ENCODE assay signal across 10 cellular contexts in the genomic region with DNA sequence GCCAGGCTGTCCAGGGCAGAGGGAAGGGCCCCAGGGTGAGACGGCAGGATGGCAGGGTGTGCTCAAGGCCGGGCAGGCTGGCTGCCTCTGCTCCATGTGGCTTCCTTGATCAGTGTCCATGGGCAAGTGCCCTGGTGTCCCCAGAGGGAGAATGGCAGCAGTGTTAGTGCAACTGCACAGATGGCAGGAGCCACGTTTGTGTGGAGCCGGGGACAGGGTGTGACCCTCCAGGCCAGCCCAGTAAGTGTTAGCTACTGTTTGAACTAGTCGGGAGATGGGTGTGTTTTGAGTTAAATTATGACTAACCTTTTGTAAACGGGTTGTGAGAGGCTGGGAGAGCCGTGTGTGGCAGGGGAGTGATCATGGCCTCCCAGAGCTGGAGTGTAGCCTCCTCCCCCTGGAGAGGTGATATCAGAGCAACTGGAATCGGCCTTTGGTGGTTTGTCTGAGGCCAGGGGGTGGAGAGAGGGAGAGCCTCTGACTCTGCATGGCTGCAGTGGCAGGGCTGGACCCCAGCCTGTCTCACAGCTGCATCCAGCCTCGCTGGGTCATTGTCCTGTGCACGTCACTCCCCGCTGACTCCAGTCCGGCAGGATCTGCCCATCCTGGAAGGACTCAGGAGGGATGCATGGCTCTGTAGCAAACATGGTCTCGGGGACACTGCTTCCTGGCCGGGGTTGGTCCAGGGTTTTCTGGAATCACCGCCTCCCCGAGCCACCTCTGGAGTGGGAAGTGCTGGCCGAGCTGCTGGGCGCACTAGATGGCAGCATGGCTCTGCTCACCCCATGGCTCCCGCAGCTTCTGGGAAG. TPM values are rescaled to one million over a fixed set of nuclear protein-coding genes. Genes with fewer than 3 reads are reported as not detected.
DNase-seq lines count a peak whose midpoint lies in the region; ATAC-seq and TF ChIP-seq lines count a peak whose summit lies in the region.
"Had no signal": no experiment of that assay in that cellular context is flagged by ENCODE, and none has a peak within 500 bp of the region (broad histone marks: within the 10 kb centered on the region; RNA-seq: fewer than 3 reads in every experiment).

No MANE protein-coding gene starts in this region.

- DNase-seq in AG08395 (ENCODE audit: low spot score) (peak; percentile 67), HuH-7 (ENCODE audit: low spot score) (peak; percentile 39), lung (ENCODE audit: low spot score) (peak; percentile 38), UCSD-AML1 (lab: John Stamatoyannopoulos, UW; ENCODE audit: unreplicated experiment) (no peak), posterior vena cava (ENCODE audit: low spot score) (no peak)
- no peak for DNase-seq in stimulated activated naive CD8-positive, alpha-beta T cell treated with anti-CD3 and anti-CD28 coated beads, Interleukin-15, amount 100 ng/mL, for 72 hours
- DNase-seq: CD4-positive, alpha-beta T cell had no signal

- no peaks in the 10 kb centered on the region for H3K27me3 Mint-ChIP-seq in stimulated activated naive CD8-positive, alpha-beta T cell treated with anti-CD3 and anti-CD28 coated beads, Interleukin-15, amount 100 ng/mL, for 72 hours
- H3K27me3 Mint-ChIP-seq: CD4-positive, alpha-beta T cell had no signal

- H3K36me3 ChIP-seq in esophagus (ENCODE audit: control insufficient read depth in 2 of 2, insufficient read depth in 2 of 2, low read length in 1 of 2) = peaks cover 5 to 50% of the 10 kb centered on the region in 2 donors
- H3K36me3 ChIP-seq in lung (ENCODE audit: control insufficient read depth in 2 of 2, insufficient read depth in 2 of 2, low read length in 2 of 2) = peaks cover 0 to 14% of the 10 kb centered on the region in 2 donors

- no peaks in the 10 kb centered on the region for H3K9me3 Mint-ChIP-seq in stimulated activated naive CD8-positive, alpha-beta T cell treated with anti-CD3 and anti-CD28 coated beads, Interleukin-15, amount 100 ng/mL, for 72 hours
- H3K9me3 Mint-ChIP-seq: CD4-positive, alpha-beta T cell; dendritic cell treated with granulocyte-macrophage colony-stimulating factor and Interleukin-4, amounts not matched to agents 40 ng/mL and 50 ng/mL, for 4 days had no signal

- no peak overlapping the region for H3K27ac Mint-ChIP-seq in stimulated activated naive CD8-positive, alpha-beta T cell treated with anti-CD3 and anti-CD28 coated beads, Interleukin-15, amount 100 ng/mL, for 72 hours
- H3K27ac Mint-ChIP-seq: CD4-positive, alpha-beta T cell; dendritic cell treated with granulocyte-macrophage colony-stimulating factor and Interleukin-4, amounts not matched to agents 40 ng/mL and 50 ng/mL, for 4 days had no signal

- ATAC-seq in lung (ENCODE audit: insufficient read depth, low FRiP score) (peak; percentile 58), HG03196 (IDR thresholded peaks at IDR 0.05; ENCODE audit: unreplicated experiment) (no peak)
- no peak for ATAC-seq in stimulated activated naive CD8-positive, alpha-beta T cell treated with anti-CD3 and anti-CD28 coated beads, Interleukin-15, amount 100 ng/mL, for 72 hours

- H3K4me1 Mint-ChIP-seq in stimulated activated naive CD8-positive, alpha-beta T cell treated with anti-CD3 and anti-CD28 coated beads, Interleukin-15, amount 100 ng/mL, for 72 hours = peaks cover 11% of the 10 kb centered on the region

- H3K4me3 Mint-ChIP-seq in stimulated activated naive CD8-positive, alpha-beta T cell treated with anti-CD3 and anti-CD28 coated beads, Interleukin-15, amount 100 ng/mL, for 72 hours = no peak overlapping the region
- H3K4me3 Mint-ChIP-seq: CD4-positive, alpha-beta T cell; dendritic cell treated with granulocyte-macrophage colony-stimulating factor and Interleukin-4, amounts not matched to agents 40 ng/mL and 50 ng/mL, for 4 days had no signal

- intact Hi-C loops in posterior vena cava (cut with DNase I) = no loop called here

- H3K9me3 ChIP-seq in esophagus (ENCODE audit: control insufficient read depth in 2 of 2, insufficient read depth in 1 of 2, low read depth in 1 of 2, low read length in 1 of 2) (peaks cover 0 to 2% of the 10 kb centered on the region in 2 donors), lung (ENCODE audit: control insufficient read depth in 2 of 2, insufficient read depth in 1 of 2, low read length in 1 of 2) (no peaks in the 10 kb centered on the region)

- H3K4me3 ChIP-seq in esophagus (ENCODE audit: low read depth in 1 of 2, low read length in 2 of 2) (no peak overlapping the region), lung (no peak overlapping the region)

- TF ChIP-seq CTCF in lung (IDR thresholded peaks at IDR 0.05; ENCODE audit: control extremely low read depth, extremely low read depth) = no peak

- 59% methylated on average over 19 of the region's 19 CpGs for WGBS in esophagus, 2 donors
- WGBS in lung, 2 donors = 64 to 85% methylated on average over 19 of the region's 19 CpGs

- no peaks in the 10 kb centered on the region for H3K27me3 ChIP-seq in esophagus (ENCODE audit: control insufficient read depth in 1 of 2, insufficient read depth in 2 of 2, low read length in 2 of 2)
- H3K27me3 ChIP-seq in lung (ENCODE audit: control insufficient read depth, insufficient read depth) = no peaks in the 10 kb centered on the region

- H3K4me1 ChIP-seq in esophagus (ENCODE audit: control insufficient read depth in 2 of 2, insufficient read depth in 2 of 2, low read length in 1 of 2) (peaks cover 11 to 23% of the 10 kb centered on the region in 2 donors), lung (ENCODE audit: control insufficient read depth in 2 of 2, insufficient read depth in 2 of 2, low read length in 2 of 2) (peaks cover 0 to 7% of the 10 kb centered on the region in 2 donors)

- H3K27ac ChIP-seq in esophagus (ENCODE audit: low read depth in 2 of 2, low read length in 1 of 2) = peak overlapping the region; percentile 94 to 98
- no peak overlapping the region for H3K27ac ChIP-seq in lung (ENCODE audit: low read depth in 1 of 2, low read length in 1 of 2)

RNA-seq across cellular contexts. Expression of gene AACS, which starts 27.8 kb away (rescaled TPM):
- 10 to 100 TPM; 24.3 to 26.9 TPM for polyA plus RNA-seq in esophagus
- 10 to 100 TPM; 18.0 to 33.5 TPM for total RNA-seq in lung
- 10 to 100 TPM; 15.4 to 17.2 TPM for polyA plus RNA-seq in lung
- 10 to 100 TPM in 1 of 2 donors, 1 to 10 TPM in 1; 9.7 to 11.7 TPM for total RNA-seq in posterior vena cava

Comparison
In these comparisons a context has a peak if more than half of its experiments do, and no peak if none do; other contexts are left out.
1. DNase-seq: peak in AG08395 (single experiment), HuH-7 (single experiment) and lung (single experiment); none in UCSD-AML1 (single experiment), posterior vena cava (single experiment) and stimulated activated naive CD8-positive, alpha-beta T cell treated with anti-CD3 and anti-CD28 coated beads, Interleukin-15, amount 100 ng/mL, for 72 hours (0 of 2).
2. H3K27ac ChIP-seq: peak in esophagus (2 of 2); none in lung (0 of 2).